24 cellular contexts compared by ENCODE assay signal in genomic region chr9:122849546-122849945, GRCh38. TPM values are rescaled to one million over a fixed set of nuclear protein-coding genes. Genes with fewer than 3 reads are reported as not detected.
DNase-seq lines count a peak whose midpoint lies in the region; ATAC-seq and TF ChIP-seq lines count a peak whose summit lies in the region.
"Had no signal": no experiment of that assay in that cellular context is flagged by ENCODE, and none has a peak within 500 bp of the region (broad histone marks: within the 10 kb centered on the region; RNA-seq: fewer than 3 reads in every experiment).

No MANE protein-coding gene starts in this region.

- no peaks in the 10 kb centered on the region for H3K9me3 Mint-ChIP-seq in activated T-cell treated with anti-CD3 and anti-CD28 coated beads, Interleukin-2, amount 50 U/mL, for 24 hours
- H3K9me3 Mint-ChIP-seq in CD4-positive, alpha-beta T cell = no peaks in the 10 kb centered on the region
- H3K9me3 Mint-ChIP-seq in activated naive CD8-positive, alpha-beta T cell treated with anti-CD3 and anti-CD28 coated beads for 36 hours = peaks cover 2% of the 10 kb centered on the region
- H3K9me3 Mint-ChIP-seq: CD8-positive, alpha-beta memory T cell had no signal

- DNase-seq in activated T-cell treated with anti-CD3 and anti-CD28 coated beads, Interleukin-2, amount 50 U/mL, for 24 hours = no peak
- no peak for DNase-seq in activated T-cell treated with anti-CD3 and anti-CD28 coated beads for 4 hours
- DNase-seq in CD4-positive, alpha-beta T cell = peak in 1 of 10 experiments; percentile 12
- peak; percentile 46 for DNase-seq in Jurkat, Clone E6-1 (ENCODE audit: low read depth, low spot score)
- DNase-seq in activated naive CD8-positive, alpha-beta T cell treated with anti-CD3 and anti-CD28 coated beads for 36 hours = no peak
- DNase-seq in upper lobe of right lung = no peak
- no peak for DNase-seq in COLO829 (ENCODE audit: low spot score)
- DNase-seq: DND-41, NCI-H1417 treated with DMSO at 0.1 percent for 48 hours, NCI-H187 treated with DMSO at 0.1 percent for 48 hours, NCI-H2227 treated with DMSO at 0.1 percent for 48 hours, NCI-H510A treated with DMSO at 0.1 percent for 48 hours, NCI-H774, Right ventricle myocardium superior had no signal

- CTCF ChIA-PET in CD4-positive, alpha-beta T cell (lab: Charles Lee) = interaction anchor here (2.0 kb wide), 1 partner anchor 15 kb away, joined by 5 read pairs; no protein-coding TSS in a partner anchor

- peaks cover 33% of the 10 kb centered on the region for H3K4me1 Mint-ChIP-seq in activated T-cell treated with anti-CD3 and anti-CD28 coated beads, Interleukin-2, amount 50 U/mL, for 24 hours (ENCODE audit: low read depth)
- H3K4me1 Mint-ChIP-seq in CD4-positive, alpha-beta T cell (ENCODE audit: low read depth) = peaks cover 45% of the 10 kb centered on the region
- H3K4me1 Mint-ChIP-seq in activated naive CD8-positive, alpha-beta T cell treated with anti-CD3 and anti-CD28 coated beads for 36 hours = peaks cover 29% of the 10 kb centered on the region

- H3K4me3 Mint-ChIP-seq in activated T-cell treated with anti-CD3 and anti-CD28 coated beads, Interleukin-2, amount 50 U/mL, for 24 hours = no peak overlapping the region
- no peak overlapping the region for H3K4me3 Mint-ChIP-seq in CD4-positive, alpha-beta T cell
- H3K4me3 Mint-ChIP-seq in activated naive CD8-positive, alpha-beta T cell treated with anti-CD3 and anti-CD28 coated beads for 36 hours = no peak overlapping the region
- H3K4me3 Mint-ChIP-seq: CD8-positive, alpha-beta memory T cell had no signal

- POLR2A ChIA-PET in CD4-positive, alpha-beta T cell (lab: Charles Lee) = interaction anchor here (0.9 to 2.0 kb wide), 2 partner anchors 21 to 55 kb away, joined by 3 to 5 read pairs; partner anchors contain the start of gene RC3H2

- no peaks in the 10 kb centered on the region for H3K9me3 ChIP-seq in CD4-positive, alpha-beta T cell (ENCODE audit: control insufficient read depth, low read length)
- no peaks in the 10 kb centered on the region for H3K9me3 ChIP-seq in upper lobe of right lung
- H3K9me3 ChIP-seq: A549 had no signal

- H3K27me3 Mint-ChIP-seq in activated T-cell treated with anti-CD3 and anti-CD28 coated beads, Interleukin-2, amount 50 U/mL, for 24 hours = no peaks in the 10 kb centered on the region
- H3K27me3 Mint-ChIP-seq in CD4-positive, alpha-beta T cell = no peaks in the 10 kb centered on the region
- H3K27me3 Mint-ChIP-seq in activated naive CD8-positive, alpha-beta T cell treated with anti-CD3 and anti-CD28 coated beads for 36 hours = no peaks in the 10 kb centered on the region
- H3K27me3 Mint-ChIP-seq: CD8-positive, alpha-beta memory T cell had no signal

- H3K4me1 ChIP-seq in upper lobe of right lung = no peaks in the 10 kb centered on the region
- H3K4me1 ChIP-seq: A549 had no signal

- H3K4me3 ChIP-seq in Jurkat, Clone E6-1 (ENCODE audit: low read length) = no peak overlapping the region
- no peak overlapping the region for H3K4me3 ChIP-seq in upper lobe of right lung
- H3K4me3 ChIP-seq: A549 had no signal

- peaks cover 75% of the 10 kb centered on the region for H3K36me3 ChIP-seq in upper lobe of right lung

- TF ChIP-seq CTCF in CD4-positive, alpha-beta T cell (IDR thresholded peaks at IDR 0.05) = no peak
- no peak for TF ChIP-seq CTCF in upper lobe of right lung (IDR thresholded peaks at IDR 0.05)

- peak; percentile 35 for ATAC-seq in CD4-positive, alpha-beta T cell (ENCODE audit: poor library complexity)
- no peak for ATAC-seq in upper lobe of right lung
- ATAC-seq in HG03139 (IDR thresholded peaks at IDR 0.05; ENCODE audit: unreplicated experiment) = no peak
- ATAC-seq: A549 had no signal

- H3K27ac Mint-ChIP-seq in activated T-cell treated with anti-CD3 and anti-CD28 coated beads, Interleukin-2, amount 50 U/mL, for 24 hours = peak overlapping the region; percentile 69
- H3K27ac Mint-ChIP-seq in CD4-positive, alpha-beta T cell = peak overlapping the region; percentile 87
- peak overlapping the region; percentile 66 for H3K27ac Mint-ChIP-seq in activated naive CD8-positive, alpha-beta T cell treated with anti-CD3 and anti-CD28 coated beads for 36 hours

- no peaks in the 10 kb centered on the region for H3K27me3 ChIP-seq in CD4-positive, alpha-beta T cell (ENCODE audit: control insufficient read depth, insufficient read depth, low read length)
- H3K27me3 ChIP-seq in upper lobe of right lung = no peaks in the 10 kb centered on the region

- intact Hi-C loops in CD4-positive, alpha-beta T cell (cut with DNase I, micrococcal nuclease) = no loop called here
- intact Hi-C loops in upper lobe of right lung (cut with DNase I) = no loop called here

- no peak overlapping the region for H3K27ac ChIP-seq in CD4-positive, alpha-beta T cell (ENCODE audit: low read depth, low read length)
- H3K27ac ChIP-seq in upper lobe of right lung = no peak overlapping the region
- H3K27ac ChIP-seq: A549, HL-60 had no signal

- H3K36me3 Mint-ChIP-seq in activated T-cell treated with anti-CD3 and anti-CD28 coated beads, Interleukin-2, amount 50 U/mL, for 24 hours (ENCODE audit: low read depth) = peaks cover 77% of the 10 kb centered on the region
- H3K36me3 Mint-ChIP-seq in CD4-positive, alpha-beta T cell (ENCODE audit: low read depth) = peaks cover 62% of the 10 kb centered on the region
- peaks cover 49% of the 10 kb centered on the region for H3K36me3 Mint-ChIP-seq in activated naive CD8-positive, alpha-beta T cell treated with anti-CD3 and anti-CD28 coated beads for 36 hours

RNA-seq across cellular contexts. Expression of gene PDCL, which starts 21.2 kb away (rescaled TPM):
- total RNA-seq in CD4-positive, alpha-beta T cell = 10 to 100 TPM; 26.6 to 27.3 TPM
- 25.6 TPM for polyA plus RNA-seq in Jurkat, Clone E6-1 (2012; ENCODE audit: insufficient read depth, insufficient read length)
- total RNA-seq in activated naive CD8-positive, alpha-beta T cell treated with anti-CD3 and anti-CD28 coated beads for 36 hours = 10 to 100 TPM; 20.5 to 21.4 TPM
- total RNA-seq in upper lobe of right lung = 24.2 TPM

RNA-seq across cellular contexts. Expression of gene OR1K1, which starts 49.6 kb away (rescaled TPM):
- not detected for total RNA-seq in CD4-positive, alpha-beta T cell
- polyA plus RNA-seq in Jurkat, Clone E6-1 (2012; ENCODE audit: insufficient read depth, insufficient read length) = not detected
- not detected for total RNA-seq in activated naive CD8-positive, alpha-beta T cell treated with anti-CD3 and anti-CD28 coated beads for 36 hours
- not detected for total RNA-seq in upper lobe of right lung
- total RNA-seq: CD8-positive, alpha-beta memory T cell; G401; H4; HT1080; M059J; OCI-LY7; Right ventricle myocardium superior had no signal
- polyA plus RNA-seq: A549; BJ; CD8-positive, alpha-beta memory T cell had no signal

RNA-seq across cellular contexts. Expression of gene RC3H2, which starts 55.6 kb away (rescaled TPM):
- total RNA-seq in CD4-positive, alpha-beta T cell = 10 to 100 TPM; 85.2 to 86.8 TPM
- polyA plus RNA-seq in Jurkat, Clone E6-1 (2012; ENCODE audit: insufficient read depth, insufficient read length) = 16.0 TPM
- 10 to 100 TPM; 26.4 to 28.0 TPM for total RNA-seq in activated naive CD8-positive, alpha-beta T cell treated with anti-CD3 and anti-CD28 coated beads for 36 hours
- total RNA-seq in upper lobe of right lung = 44.3 TPM
